Comparison of ENCODE assay signal across 8 cellular contexts in the genomic region with DNA sequence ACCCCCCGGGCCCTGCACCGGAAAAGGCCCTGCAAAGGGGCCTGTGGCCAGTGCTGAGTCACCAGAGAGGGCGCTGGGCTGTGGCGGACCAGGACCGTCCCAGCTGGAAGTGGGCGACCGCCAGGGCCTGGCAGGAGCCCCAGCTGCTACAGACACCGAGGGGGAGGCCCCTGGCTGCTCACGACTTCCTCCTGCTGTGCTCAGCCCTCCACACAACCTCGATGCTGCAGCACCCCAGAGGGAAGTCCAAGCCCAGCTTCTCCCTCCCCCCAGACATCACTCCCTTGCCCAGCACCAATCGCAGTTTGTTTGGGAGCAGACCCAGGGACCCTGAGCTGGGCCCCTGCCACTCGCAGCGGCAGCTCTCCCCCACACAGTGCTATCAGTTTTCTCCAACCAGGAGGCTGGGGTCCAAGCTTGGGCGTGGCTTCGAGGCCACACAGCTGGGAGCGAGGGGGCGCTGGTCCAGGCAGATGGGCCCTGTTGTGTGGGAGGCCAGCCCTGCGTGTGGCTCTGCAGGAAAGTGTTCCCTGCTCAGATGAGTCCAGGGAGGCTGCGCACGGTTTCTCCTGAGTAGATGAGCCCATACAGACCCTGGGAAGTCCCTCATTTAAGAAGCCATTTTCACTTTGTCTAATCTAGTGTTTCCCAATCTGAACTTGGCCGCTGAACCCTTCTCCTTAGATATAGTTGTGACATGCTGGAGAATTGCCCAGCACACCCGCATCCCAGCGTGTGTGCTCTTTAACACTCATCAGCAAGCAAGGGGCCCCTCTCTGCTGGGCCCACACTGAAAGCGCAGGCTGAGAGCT. TPM values are rescaled to one million over a fixed set of nuclear protein-coding genes. Genes with fewer than 3 reads are reported as not detected.
DNase-seq lines count a peak whose midpoint lies in the region; ATAC-seq and TF ChIP-seq lines count a peak whose summit lies in the region.

No MANE protein-coding gene starts in this region.

- DNase-seq in activated naive CD4-positive, alpha-beta T cell treated with Interleukin-2 at 50 U/mL for 16 hours, result peak; percentile 58
- no peak for DNase-seq in activated naive CD4-positive, alpha-beta T cell treated with anti-CD3 and anti-CD28 coated beads, Interleukin-2, amount 50 U/mL, for 16 hours
- DNase-seq in NCI-H69 (lab: John Stamatoyannopoulos, UW) (peak; percentile 69), neuronal stem cell (ENCODE audit: low spot score) (peak; percentile 61), ureter (ENCODE audit: low spot score) (peak; percentile 84)
- DNase-seq in activated T-helper 2 cell treated with anti-CD3 and anti-CD28 coated beads, Interferon-gamma antibody, Interleukin-2, Interleukin-4, amounts not matched to agents 10 μg/mL and 5 μg/mL and 100 μg/mL, durations not matched to agents 14 hours and 24 hours and 36 hours (ENCODE audit: low spot score), result no peak

- H2AFZ ChIP-seq in neuronal stem cell (ENCODE audit: low read length), result peak overlapping the region; percentile 82

- H3K9ac ChIP-seq in neuronal stem cell (ENCODE audit: low read depth, low read length, poor library complexity), result peak overlapping the region; percentile 63

- H3K36me3 ChIP-seq in gastroesophageal sphincter (peaks cover 0 to 42% of the 10 kb centered on the region in 2 donors), neuronal stem cell (replicated peaks in 1 of 2; ENCODE audit: control insufficient read depth in 2 of 2, insufficient read depth in 2 of 2, low read length in 2 of 2) (peaks cover 19 to 40% of the 10 kb centered on the region in 2 donors)

- peak overlapping the region; percentile 12 for H3K4me2 ChIP-seq in neuronal stem cell (ENCODE audit: insufficient read depth, low read length, poor library complexity, severe bottlenecking)

- peak overlapping the region; percentile 26 for H2BK5ac ChIP-seq in neuronal stem cell (ENCODE audit: low read length)

- peak overlapping the region; percentile 85 for H2BK15ac ChIP-seq in neuronal stem cell (ENCODE audit: low read length)

- no peaks in the 10 kb centered on the region for H3K27me3 Mint-ChIP-seq in activated T-helper 2 cell treated with anti-CD3 and anti-CD28 coated beads, Interferon-gamma antibody, Interleukin-2, Interleukin-4, amounts not matched to agents 10 μg/mL and 5 μg/mL and 100 μg/mL, durations not matched to agents 14 hours and 24 hours and 36 hours (ENCODE audit: low read depth)

- intact Hi-C loops in activated T-helper 2 cell treated with anti-CD3 and anti-CD28 coated beads, Interferon-gamma antibody, Interleukin-2, Interleukin-4, amounts not matched to agents 10 μg/mL and 5 μg/mL and 100 μg/mL, durations not matched to agents 14 hours and 24 hours and 36 hours (cut with micrococcal nuclease), result no loop called here

- H3K4me1 ChIP-seq in gastroesophageal sphincter (peaks cover 0 to 54% (median 33%) of the 10 kb centered on the region in 3 donors), neuronal stem cell (ENCODE audit: control insufficient read depth in 2 of 2, insufficient read depth in 1 of 2, low read depth in 1 of 2, low read length in 2 of 2) (peaks cover 17 to 27% of the 10 kb centered on the region in 2 donors)

- WGBS in gastroesophageal sphincter (ENCODE audit: low coverage in 1 of 2), 2 donors, result 0 to 4% methylated on average over 2 to 4 of the region's 24 CpGs
- WGBS in neuronal stem cell (ENCODE audit: extremely low coverage in 2 of 2, insufficient read length in 2 of 2, insufficient replicate concordance in 1 of 2), 2 donors, result no CpG with 5 or more reads among the region's 24 CpGs

- no peak overlapping the region for H3K23ac ChIP-seq in neuronal stem cell (ENCODE audit: low read depth, low read length, poor library complexity)

- H3K9me3 Mint-ChIP-seq in activated T-helper 2 cell treated with anti-CD3 and anti-CD28 coated beads, Interferon-gamma antibody, Interleukin-2, Interleukin-4, amounts not matched to agents 10 μg/mL and 5 μg/mL and 100 μg/mL, durations not matched to agents 14 hours and 24 hours and 36 hours, result no peaks in the 10 kb centered on the region

- H3K4me3 Mint-ChIP-seq in activated T-helper 2 cell treated with anti-CD3 and anti-CD28 coated beads, Interferon-gamma antibody, Interleukin-2, Interleukin-4, amounts not matched to agents 10 μg/mL and 5 μg/mL and 100 μg/mL, durations not matched to agents 14 hours and 24 hours and 36 hours (ENCODE audit: low read depth), result peak overlapping the region; percentile 66

- H3K14ac ChIP-seq in neuronal stem cell (ENCODE audit: low read length), result peak overlapping the region; percentile 47

- H3K4me1 Mint-ChIP-seq in activated T-helper 2 cell treated with anti-CD3 and anti-CD28 coated beads, Interferon-gamma antibody, Interleukin-2, Interleukin-4, amounts not matched to agents 10 μg/mL and 5 μg/mL and 100 μg/mL, durations not matched to agents 14 hours and 24 hours and 36 hours (ENCODE audit: low read depth), result peaks cover 46% of the 10 kb centered on the region

- H3K18ac ChIP-seq in neuronal stem cell (ENCODE audit: low read length), result peak overlapping the region; percentile 72

- H3K27ac ChIP-seq in gastroesophageal sphincter (peak overlapping the region; percentile 9 to 85 (median 80)), neuronal stem cell (replicated peaks; ENCODE audit: low read length) (peak overlapping the region; percentile 33)

- H3K4ac ChIP-seq in neuronal stem cell (ENCODE audit: low read length), result peak overlapping the region; percentile 84

- H3K9me3 ChIP-seq in gastroesophageal sphincter, result no peaks in the 10 kb centered on the region
- no peaks in the 10 kb centered on the region for H3K9me3 ChIP-seq in neuronal stem cell (replicated peaks in 1 of 2; ENCODE audit: control insufficient read depth in 2 of 2, insufficient read depth in 1 of 2, low read depth in 1 of 2, low read length in 2 of 2)

- H2AK5ac ChIP-seq in neuronal stem cell (ENCODE audit: low read depth, low read length), result peak overlapping the region; percentile 61

- no peaks in the 10 kb centered on the region for H3K79me1 ChIP-seq in neuronal stem cell (ENCODE audit: low read depth, low read length)

- H4K91ac ChIP-seq in neuronal stem cell (ENCODE audit: low read depth, low read length, poor library complexity), result peak overlapping the region; percentile 11

- H3K4me3 ChIP-seq in gastroesophageal sphincter (peak overlapping the region in 1 of 2 donors; percentile 29), neuronal stem cell (ENCODE audit: low read length in 2 of 2) (peak overlapping the region in 1 of 2 donors; percentile 11)

- H3K27me3 ChIP-seq in gastroesophageal sphincter (peaks cover under 1% of the 10 kb centered on the region), neuronal stem cell (ENCODE audit: control insufficient read depth in 3 of 3, insufficient read depth in 3 of 3, low read depth in 1 of 3, low read length in 3 of 3) (no peaks in the 10 kb centered on the region)

- ATAC-seq in HG02852 (IDR thresholded peaks at IDR 0.05; ENCODE audit: unreplicated experiment), result peak; percentile 52
- ATAC-seq in gastroesophageal sphincter, result peak; percentile 89

- H2BK12ac ChIP-seq in neuronal stem cell (ENCODE audit: low read length), result peak overlapping the region; percentile 51

- no peak overlapping the region for H2BK120ac ChIP-seq in neuronal stem cell (ENCODE audit: low read depth, low read length)

- H3K27ac Mint-ChIP-seq in activated T-helper 2 cell treated with anti-CD3 and anti-CD28 coated beads, Interferon-gamma antibody, Interleukin-2, Interleukin-4, amounts not matched to agents 10 μg/mL and 5 μg/mL and 100 μg/mL, durations not matched to agents 14 hours and 24 hours and 36 hours, result peak overlapping the region; percentile 89

- H4K8ac ChIP-seq in neuronal stem cell (ENCODE audit: low read depth, low read length), result peak overlapping the region; percentile 30

- no peak for TF ChIP-seq EP300 in gastroesophageal sphincter (IDR thresholded peaks at IDR 0.05)

- peaks cover 8% of the 10 kb centered on the region for H3K36me3 Mint-ChIP-seq in activated T-helper 2 cell treated with anti-CD3 and anti-CD28 coated beads, Interferon-gamma antibody, Interleukin-2, Interleukin-4, amounts not matched to agents 10 μg/mL and 5 μg/mL and 100 μg/mL, durations not matched to agents 14 hours and 24 hours and 36 hours (ENCODE audit: low read depth)

- peak; percentile 19 to 20 for TF ChIP-seq POLR2A in gastroesophageal sphincter (IDR thresholded peaks at IDR 0.05)

- TF ChIP-seq CTCF in gastroesophageal sphincter (IDR thresholded peaks at IDR 0.05), result peak in 3 of 4 experiments; percentile 19 to 24 (median 19)

RNA-seq across cellular contexts. Expression of a gene that starts 5.6 kb away (rescaled TPM):
- total RNA-seq in activated T-helper 2 cell treated with anti-CD3 and anti-CD28 coated beads, Interferon-gamma antibody, Interleukin-2, Interleukin-4, amounts not matched to agents 10 μg/mL and 5 μg/mL and 100 μg/mL, durations not matched to agents 14 hours and 24 hours and 36 hours, result 117 and 122 TPM in 2 replicates
- 1 to 10 TPM; 2.9 to 4.9 (median 3.2) TPM for total RNA-seq in gastroesophageal sphincter
- polyA plus RNA-seq in neuronal stem cell (2013, experiment 1 of 2), result 14.6 TPM
- 14.3 TPM for polyA plus RNA-seq in neuronal stem cell (2013, experiment 2 of 2)
- 56.2 TPM for total RNA-seq in ureter

RNA-seq across cellular contexts. Expression of a gene that starts 24.6 kb away (rescaled TPM):
- 40.1 and 41.9 TPM in 2 replicates for total RNA-seq in activated T-helper 2 cell treated with anti-CD3 and anti-CD28 coated beads, Interferon-gamma antibody, Interleukin-2, Interleukin-4, amounts not matched to agents 10 μg/mL and 5 μg/mL and 100 μg/mL, durations not matched to agents 14 hours and 24 hours and 36 hours
- 10 to 100 TPM in 3 of 4 donors, 1 to 10 TPM in 1; 9.2 to 19.3 (median 17.2) TPM for total RNA-seq in gastroesophageal sphincter
- polyA plus RNA-seq in neuronal stem cell (2013, experiment 1 of 2), result 46.4 TPM
- polyA plus RNA-seq in neuronal stem cell (2013, experiment 2 of 2), result 44.0 TPM
- total RNA-seq in ureter, result 5.2 TPM

RNA-seq across cellular contexts. Expression of a gene that starts 25.3 kb away (rescaled TPM):
- total RNA-seq in activated T-helper 2 cell treated with anti-CD3 and anti-CD28 coated beads, Interferon-gamma antibody, Interleukin-2, Interleukin-4, amounts not matched to agents 10 μg/mL and 5 μg/mL and 100 μg/mL, durations not matched to agents 14 hours and 24 hours and 36 hours, result 69.3 and 71.2 TPM in 2 replicates
- total RNA-seq in gastroesophageal sphincter (10 to 100 TPM; 37.8 to 46.5 (median 39.1) TPM), ureter (68.9 TPM)
- polyA plus RNA-seq in neuronal stem cell (2013, experiment 1 of 2), result 32.1 TPM
- 31.4 TPM for polyA plus RNA-seq in neuronal stem cell (2013, experiment 2 of 2)

RNA-seq across cellular contexts. Expression of a gene that starts 41.5 kb away (rescaled TPM):
- 892 and 921 TPM in 2 replicates for total RNA-seq in activated T-helper 2 cell treated with anti-CD3 and anti-CD28 coated beads, Interferon-gamma antibody, Interleukin-2, Interleukin-4, amounts not matched to agents 10 μg/mL and 5 μg/mL and 100 μg/mL, durations not matched to agents 14 hours and 24 hours and 36 hours
- total RNA-seq in gastroesophageal sphincter (1,000 to 10,000 TPM in 3 of 4 donors, 100 to 1,000 TPM in 1; 747 to 1,092 (median 1,059) TPM), ureter (396 TPM)
- 41.9 TPM for polyA plus RNA-seq in neuronal stem cell (2013, experiment 1 of 2)
- 44.2 TPM for polyA plus RNA-seq in neuronal stem cell (2013, experiment 2 of 2)

RNA-seq across cellular contexts. Expression of a gene that starts 52.2 kb away (rescaled TPM):
- total RNA-seq in activated T-helper 2 cell treated with anti-CD3 and anti-CD28 coated beads, Interferon-gamma antibody, Interleukin-2, Interleukin-4, amounts not matched to agents 10 μg/mL and 5 μg/mL and 100 μg/mL, durations not matched to agents 14 hours and 24 hours and 36 hours, result 55.4 and 60.6 TPM in 2 replicates
- 10 to 100 TPM; 16.3 to 29.1 (median 20.2) TPM for total RNA-seq in gastroesophageal sphincter
- polyA plus RNA-seq in neuronal stem cell (2013, experiment 1 of 2), result 22.6 TPM
- polyA plus RNA-seq in neuronal stem cell (2013, experiment 2 of 2), result 19.5 TPM
- 36.8 TPM for total RNA-seq in ureter

Comparison
In these comparisons a context has a peak if more than half of its experiments do, and no peak if none do; other contexts are left out.
1. DNase-seq: peak in activated naive CD4-positive, alpha-beta T cell treated with Interleukin-2 at 50 U/mL for 16 hours (single experiment), NCI-H69 (single experiment), neuronal stem cell (single experiment) and ureter (single experiment); none in activated naive CD4-positive, alpha-beta T cell treated with anti-CD3 and anti-CD28 coated beads, Interleukin-2, amount 50 U/mL, for 16 hours (single experiment) and activated T-helper 2 cell treated with anti-CD3 and anti-CD28 coated beads, Interferon-gamma antibody, Interleukin-2, Interleukin-4, amounts not matched to agents 10 μg/mL and 5 μg/mL and 100 μg/mL, durations not matched to agents 14 hours and 24 hours and 36 hours (single experiment).